In the genomic region with DNA sequence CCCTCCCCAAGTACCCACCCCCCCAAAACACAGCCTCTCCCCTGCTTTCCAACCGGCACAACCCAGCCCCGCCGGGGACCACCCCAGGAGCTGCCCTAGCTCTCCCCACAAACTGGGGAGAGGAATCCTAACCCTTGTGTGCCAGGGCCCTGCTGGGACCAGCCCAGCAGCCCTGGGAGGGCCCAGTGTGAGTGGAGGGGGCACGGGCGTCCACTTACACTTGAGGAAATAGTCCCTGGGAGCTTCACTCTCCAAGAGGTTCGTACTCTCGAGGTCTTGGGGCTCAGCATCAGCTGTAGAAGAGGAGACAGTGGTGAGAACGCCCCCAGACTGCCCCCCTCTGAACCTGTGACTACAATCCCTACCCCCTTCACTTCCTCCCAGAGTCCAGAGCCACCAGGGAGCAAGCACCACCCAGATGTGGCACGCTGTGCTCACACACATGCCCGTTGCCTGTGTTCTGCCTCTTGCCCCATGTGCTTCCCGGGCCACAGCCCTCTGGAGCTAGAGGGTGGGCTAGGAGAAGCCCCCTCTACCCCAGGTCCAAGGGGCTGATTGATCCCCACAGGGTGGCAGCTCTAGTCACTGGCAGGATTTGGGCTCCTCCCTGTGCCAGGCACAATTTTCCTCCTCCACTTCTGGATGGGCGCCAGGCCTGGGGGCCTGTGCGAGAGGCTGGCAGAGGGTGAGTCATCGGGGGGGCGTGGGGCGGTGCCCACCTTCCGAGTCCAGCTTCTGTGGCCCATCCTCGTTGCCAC, we compare ENCODE assay signal across 8 cellular contexts. TPM values are rescaled to one million over a fixed set of nuclear protein-coding genes. Genes with fewer than 3 reads are reported as not detected.
DNase-seq lines count a peak whose midpoint lies in the region; ATAC-seq and TF ChIP-seq lines count a peak whose summit lies in the region.

No MANE protein-coding gene starts in this region.

- no peaks in the 10 kb centered on the region for H3K9me3 Mint-ChIP-seq in activated T-cell treated with anti-CD3 and anti-CD28 coated beads, Interleukin-2, amount 50 U/mL, for 72 hours
- H3K9me3 Mint-ChIP-seq in activated naive CD8-positive, alpha-beta T cell treated with anti-CD3 and anti-CD28 coated beads, Interleukin-2, amount 10 ng/mL, durations not matched to agents 7 days and 5 days: no peaks in the 10 kb centered on the region

- H3K27ac ChIP-seq in upper lobe of right lung: peak overlapping the region; percentile 91

- POLR2A ChIA-PET in activated naive CD8-positive, alpha-beta T cell treated with anti-CD3 and anti-CD28 coated beads, Interleukin-2, amount 10 ng/mL, durations not matched to agents 7 days and 5 days (lab: Charles Lee): interaction anchor here (0.5 to 5.5 kb wide), 20 partner anchors 11 to 509 kb away, joined by 3 to 68 read pairs (median 4); partner anchors contain the start of genes ACOX1, MRPL38, SPHK1 and TEN1

- ATAC-seq in activated T-cell treated with anti-CD3 and anti-CD28 coated beads, Interleukin-2, amount 50 U/mL, for 72 hours (replicated peaks in 1 of 2): no peak
- ATAC-seq in activated naive CD8-positive, alpha-beta T cell treated with anti-CD3 and anti-CD28 coated beads, Interleukin-2, amount 10 ng/mL, durations not matched to agents 7 days and 5 days (ENCODE audit: low read depth): no peak
- no peak for ATAC-seq in upper lobe of right lung

- intact Hi-C loops in upper lobe of right lung (cut with DNase I): no loop called here

- peaks cover 22% of the 10 kb centered on the region for H3K36me3 ChIP-seq in upper lobe of right lung

- TF ChIP-seq CTCF in upper lobe of right lung (IDR thresholded peaks at IDR 0.05): no peak

- DNase-seq in activated T-cell treated with anti-CD3 and anti-CD28 coated beads, Interleukin-2, amount 50 U/mL, for 72 hours: no peak
- DNase-seq in activated T-cell treated with anti-CD3 and anti-CD28 coated beads, Interleukin-2, amount 50 U/mL, for 48 hours: no peak
- peak; percentile 42 for DNase-seq in activated naive CD8-positive, alpha-beta T cell treated with anti-CD3 and anti-CD28 coated beads, Interleukin-2, amount 10 ng/mL, durations not matched to agents 7 days and 5 days
- DNase-seq in medulla oblongata (ENCODE audit: extremely low spot score): peak; percentile 64
- no peak for DNase-seq in upper lobe of right lung
- DNase-seq in cerebellar cortex (ENCODE audit: low spot score): no peak
- DNase-seq in NCI-H82 treated with DMSO at 0.1 percent for 48 hours (lab: John Stamatoyannopoulos, UW; ENCODE audit: unreplicated experiment): no peak
- no peak for DNase-seq in Kasumi-1 (lab: John Stamatoyannopoulos, UW)

- peak overlapping the region; percentile 7 for H3K27ac Mint-ChIP-seq in activated T-cell treated with anti-CD3 and anti-CD28 coated beads, Interleukin-2, amount 50 U/mL, for 72 hours
- H3K27ac Mint-ChIP-seq in activated naive CD8-positive, alpha-beta T cell treated with anti-CD3 and anti-CD28 coated beads, Interleukin-2, amount 10 ng/mL, durations not matched to agents 7 days and 5 days: peak overlapping the region; percentile 93

- no peaks in the 10 kb centered on the region for H3K36me3 Mint-ChIP-seq in activated T-cell treated with anti-CD3 and anti-CD28 coated beads, Interleukin-2, amount 50 U/mL, for 72 hours (ENCODE audit: insufficient read depth in 2 of 2)
- H3K36me3 Mint-ChIP-seq in activated naive CD8-positive, alpha-beta T cell treated with anti-CD3 and anti-CD28 coated beads, Interleukin-2, amount 10 ng/mL, durations not matched to agents 7 days and 5 days: peaks cover 3% of the 10 kb centered on the region

- no peaks in the 10 kb centered on the region for H3K9me3 ChIP-seq in upper lobe of right lung

- H3K27me3 Mint-ChIP-seq in activated T-cell treated with anti-CD3 and anti-CD28 coated beads, Interleukin-2, amount 50 U/mL, for 72 hours (ENCODE audit: low read depth): no peaks in the 10 kb centered on the region
- H3K27me3 Mint-ChIP-seq in activated naive CD8-positive, alpha-beta T cell treated with anti-CD3 and anti-CD28 coated beads, Interleukin-2, amount 10 ng/mL, durations not matched to agents 7 days and 5 days: peaks cover 7% of the 10 kb centered on the region

- H3K4me1 ChIP-seq in upper lobe of right lung: peaks cover 51% of the 10 kb centered on the region

- H3K4me3 ChIP-seq in upper lobe of right lung: peak overlapping the region; percentile 70

- H3K4me1 Mint-ChIP-seq in activated T-cell treated with anti-CD3 and anti-CD28 coated beads, Interleukin-2, amount 50 U/mL, for 72 hours (ENCODE audit: low read depth): peaks cover 40% of the 10 kb centered on the region
- peaks cover 30% of the 10 kb centered on the region for H3K4me1 Mint-ChIP-seq in activated naive CD8-positive, alpha-beta T cell treated with anti-CD3 and anti-CD28 coated beads, Interleukin-2, amount 10 ng/mL, durations not matched to agents 7 days and 5 days

- H3K4me3 Mint-ChIP-seq in activated T-cell treated with anti-CD3 and anti-CD28 coated beads, Interleukin-2, amount 50 U/mL, for 72 hours: peak overlapping the region; percentile 73 to 94
- peak overlapping the region; percentile 91 for H3K4me3 Mint-ChIP-seq in activated naive CD8-positive, alpha-beta T cell treated with anti-CD3 and anti-CD28 coated beads, Interleukin-2, amount 10 ng/mL, durations not matched to agents 7 days and 5 days

- no peaks in the 10 kb centered on the region for H3K27me3 ChIP-seq in upper lobe of right lung

RNA-seq across cellular contexts. Expression of gene TRIM47, which starts 3.0 kb away (rescaled TPM):
- 10 to 100 TPM; 16.5 to 24.1 TPM for total RNA-seq in activated T-cell treated with anti-CD3 and anti-CD28 coated beads, Interleukin-2, amount 50 U/mL, for 72 hours
- 10 to 100 TPM; 23.2 to 27.9 TPM for total RNA-seq in activated naive CD8-positive, alpha-beta T cell treated with anti-CD3 and anti-CD28 coated beads, Interleukin-2, amount 10 ng/mL, durations not matched to agents 7 days and 5 days
- 31.0 TPM for total RNA-seq in upper lobe of right lung

RNA-seq across cellular contexts. Expression of gene WBP2, which starts 20.2 kb away (rescaled TPM):
- total RNA-seq in activated T-cell treated with anti-CD3 and anti-CD28 coated beads, Interleukin-2, amount 50 U/mL, for 72 hours: 100 to 1,000 TPM in 1 of 2 donors, 10 to 100 TPM in 1; 90.2 to 109 TPM
- 100 to 1,000 TPM; 107 TPM for total RNA-seq in activated naive CD8-positive, alpha-beta T cell treated with anti-CD3 and anti-CD28 coated beads, Interleukin-2, amount 10 ng/mL, durations not matched to agents 7 days and 5 days
- 156 TPM for total RNA-seq in upper lobe of right lung

RNA-seq across cellular contexts. Expression of gene TRIM65, which starts 21.4 kb away (rescaled TPM):
- 10 to 100 TPM; 24.0 to 30.7 TPM for total RNA-seq in activated T-cell treated with anti-CD3 and anti-CD28 coated beads, Interleukin-2, amount 50 U/mL, for 72 hours
- 10 to 100 TPM; 35.3 to 36.3 TPM for total RNA-seq in activated naive CD8-positive, alpha-beta T cell treated with anti-CD3 and anti-CD28 coated beads, Interleukin-2, amount 10 ng/mL, durations not matched to agents 7 days and 5 days
- total RNA-seq in upper lobe of right lung: 28.7 TPM

RNA-seq across cellular contexts. Expression of gene MRPL38, which starts 29.3 kb away (rescaled TPM):
- 100 to 1,000 TPM; 101 to 117 TPM for total RNA-seq in activated T-cell treated with anti-CD3 and anti-CD28 coated beads, Interleukin-2, amount 50 U/mL, for 72 hours
- total RNA-seq in activated naive CD8-positive, alpha-beta T cell treated with anti-CD3 and anti-CD28 coated beads, Interleukin-2, amount 10 ng/mL, durations not matched to agents 7 days and 5 days: 100 to 1,000 TPM; 111 to 119 TPM
- 85.5 TPM for total RNA-seq in upper lobe of right lung

RNA-seq across cellular contexts. Expression of gene UNC13D, which starts 31.2 kb away (rescaled TPM):
- 10 to 100 TPM; 89.0 to 97.6 TPM for total RNA-seq in activated T-cell treated with anti-CD3 and anti-CD28 coated beads, Interleukin-2, amount 50 U/mL, for 72 hours
- total RNA-seq in activated naive CD8-positive, alpha-beta T cell treated with anti-CD3 and anti-CD28 coated beads, Interleukin-2, amount 10 ng/mL, durations not matched to agents 7 days and 5 days: 100 to 1,000 TPM; 221 to 222 TPM
- total RNA-seq in upper lobe of right lung: 145 TPM

Comparison
In these comparisons a context has a peak if more than half of its experiments do, and no peak if none do; other contexts are left out.
1. DNase-seq: peak in activated naive CD8-positive, alpha-beta T cell treated with anti-CD3 and anti-CD28 coated beads, Interleukin-2, amount 10 ng/mL, durations not matched to agents 7 days and 5 days (single experiment) and medulla oblongata (single experiment); none in activated T-cell treated with anti-CD3 and anti-CD28 coated beads, Interleukin-2, amount 50 U/mL, for 72 hours (0 of 2), activated T-cell treated with anti-CD3 and anti-CD28 coated beads, Interleukin-2, amount 50 U/mL, for 48 hours (0 of 2), upper lobe of right lung (single experiment), cerebellar cortex (single experiment), NCI-H82 treated with DMSO at 0.1 percent for 48 hours (single experiment) and Kasumi-1 (0 of 2).